1 cellular context compared by ENCODE assay signal in genomic region chr21:39385299-39386145, GRCh38.
TF ChIP-seq lines count a peak whose summit lies in the region.

No MANE protein-coding gene starts in this region.

TF ChIP-seq in HepG2, 621 proteins besides CTCF, POLR2A, EP300 and RAD21 (continued from another document and continues in another):
- TF ChIP-seq E2F2 (CRISPR knock-in tag; IDR thresholded peaks at IDR 0.05; ENCODE audit: borderline replicate concordance) = no peak; the same call in 1 of the 2 replicates
- TF ChIP-seq RELA (CRISPR knock-in tag; IDR thresholded peaks at IDR 0.05) = no peak
- peak; percentile 45; the same call in 1 of the 2 replicates for TF ChIP-seq MEIS1 (CRISPR knock-in tag; IDR thresholded peaks at IDR 0.05; ENCODE audit: borderline replicate concordance)
- TF ChIP-seq ADNP (CRISPR knock-in tag; IDR thresholded peaks at IDR 0.05) = no peak
- no peak for TF ChIP-seq ATF4 (CRISPR knock-in tag; IDR thresholded peaks at IDR 0.05)
- no peak; the same call in 1 of the 2 replicates for TF ChIP-seq ZNF703 (CRISPR knock-in tag; IDR thresholded peaks at IDR 0.05; ENCODE audit: borderline replicate concordance)
- peak; percentile 87; the same call in 1 of the 2 replicates for TF ChIP-seq ZFP91 (CRISPR knock-in tag; IDR thresholded peaks at IDR 0.05; ENCODE audit: borderline replicate concordance)
- TF ChIP-seq JDP2 (CRISPR knock-in tag; IDR thresholded peaks at IDR 0.05; ENCODE audit: borderline replicate concordance) = no peak
- peak; percentile 62; the same call in 1 of the 2 replicates for TF ChIP-seq ATF2 (CRISPR knock-in tag; IDR thresholded peaks at IDR 0.05)
- TF ChIP-seq NR2F6 (IDR thresholded peaks at IDR 0.05) = peak; percentile 62; the same call in 1 of the 2 replicates
- TF ChIP-seq NR2F6 (CRISPR knock-in tag; IDR thresholded peaks at IDR 0.05) = peak; percentile 85
- peak; percentile 79; the same call in 1 of the 2 replicates for TF ChIP-seq ZZZ3 (CRISPR knock-in tag; IDR thresholded peaks at IDR 0.05; ENCODE audit: borderline replicate concordance)
- TF ChIP-seq ZBTB43 (CRISPR knock-in tag; conservative IDR thresholded peaks at IDR 0.05) = peak; percentile 74; the same call in 1 of the 2 replicates
- peak; percentile 58; the same call in 1 of the 2 replicates for TF ChIP-seq ZHX1 (CRISPR knock-in tag; IDR thresholded peaks at IDR 0.05; ENCODE audit: low read depth)
- no peak for TF ChIP-seq CHCHD3 (CRISPR knock-in tag; IDR thresholded peaks at IDR 0.05)
- TF ChIP-seq REL (CRISPR knock-in tag; conservative IDR thresholded peaks at IDR 0.05) = 0 out of 2 replicates have a peak, but pooled peaks have one; percentile 32
- TF ChIP-seq NR2F1 (CRISPR knock-in tag; IDR thresholded peaks at IDR 0.05) = no peak; a peak in 1 of 4 replicates
- no peak for TF ChIP-seq SIX1 (CRISPR knock-in tag; IDR thresholded peaks at IDR 0.05; ENCODE audit: borderline replicate concordance)
- peak; percentile 83; the same call in 1 of the 2 replicates for TF ChIP-seq CREBL2 (CRISPR knock-in tag; IDR thresholded peaks at IDR 0.05; ENCODE audit: borderline replicate concordance)
- peak; percentile 98 for TF ChIP-seq MED1 (CRISPR knock-in tag; IDR thresholded peaks at IDR 0.05)
- TF ChIP-seq ZNF782 (CRISPR knock-in tag; IDR thresholded peaks at IDR 0.05; ENCODE audit: borderline replicate concordance) = peak; percentile 79; the same call in 1 of the 2 replicates
- TF ChIP-seq U2AF2 (IDR thresholded peaks at IDR 0.05; ENCODE audit: low read depth, low read length) = no peak
- no peak for TF ChIP-seq ZNF333 (CRISPR knock-in tag; IDR thresholded peaks at IDR 0.05; ENCODE audit: borderline replicate concordance)
- TF ChIP-seq ZNF251 (CRISPR knock-in tag; IDR thresholded peaks at IDR 0.05) = no peak
- TF ChIP-seq THAP9 (CRISPR knock-in tag; IDR thresholded peaks at IDR 0.05; ENCODE audit: borderline replicate concordance) = no peak
- TF ChIP-seq ZKSCAN8 (CRISPR knock-in tag; IDR thresholded peaks at IDR 0.05; ENCODE audit: borderline replicate concordance) = peak; percentile 69; the same call in 1 of the 2 replicates
- no peak for TF ChIP-seq ZSCAN31 (CRISPR knock-in tag; IDR thresholded peaks at IDR 0.05; ENCODE audit: low read depth)
- peak; percentile 32; the same call in 1 of the 2 replicates for TF ChIP-seq ZSCAN5A (CRISPR knock-in tag; IDR thresholded peaks at IDR 0.05; ENCODE audit: borderline replicate concordance)
- TF ChIP-seq BRD4 (CRISPR knock-in tag; IDR thresholded peaks at IDR 0.05) = peak; percentile 44; the same call in 1 of the 2 replicates
- peak; percentile 55 for TF ChIP-seq MXD3 (CRISPR knock-in tag; IDR thresholded peaks at IDR 0.05)
- no peak; the same call in 1 of the 2 replicates for TF ChIP-seq ZNF83 (CRISPR knock-in tag; IDR thresholded peaks at IDR 0.05; ENCODE audit: borderline replicate concordance)
- TF ChIP-seq POLR2G (IDR thresholded peaks at IDR 0.05; ENCODE audit: low read depth, low read length) = peak; percentile 90
- no peak; the same call in 1 of the 2 replicates for TF ChIP-seq REPIN1 (CRISPR knock-in tag; IDR thresholded peaks at IDR 0.05; ENCODE audit: borderline replicate concordance, low read depth)
- no peak for TF ChIP-seq ARID3A (IDR thresholded peaks at IDR 0.05; ENCODE audit: low read depth, low read length)
- 0 out of 2 replicates have a peak, but pooled peaks have one; percentile 18 for TF ChIP-seq NRL (CRISPR knock-in tag; IDR thresholded peaks at IDR 0.05; ENCODE audit: borderline replicate concordance)
- no peak; the same call in 1 of the 2 replicates for TF ChIP-seq ATF7-NPFF (CRISPR knock-in tag; IDR thresholded peaks at IDR 0.05; ENCODE audit: low read depth)
- TF ChIP-seq ZBTB14 (CRISPR knock-in tag; IDR thresholded peaks at IDR 0.05) = no peak; the same call in 1 of the 2 replicates
- no peak for TF ChIP-seq CEBPB (IDR thresholded peaks at IDR 0.05; ENCODE audit: borderline replicate concordance, low read depth, low read length)
- no peak for TF ChIP-seq KLF11 (CRISPR knock-in tag; IDR thresholded peaks at IDR 0.05)
